ENCODE assay signal across 8 cellular contexts in genomic region chr17:61551255-61551742, GRCh38. TPM values are rescaled to one million over a fixed set of nuclear protein-coding genes. Genes with fewer than 3 reads are reported as not detected.
DNase-seq lines count a peak whose midpoint lies in the region; ATAC-seq, FAIRE-seq and TF ChIP-seq lines count a peak whose summit lies in the region.

No MANE protein-coding gene starts in this region.

- no peaks in the 10 kb centered on the region for H3K9me3 Mint-ChIP-seq in neural crest cell

- DNase-seq in AG09309 (ENCODE audit: low read depth), result no peak
- no peak for DNase-seq in GM19239 (ENCODE audit: insufficient read length, low spot score)
- DNase-seq in NCI-H526 treated with DMSO at 0.1 percent for 48 hours (lab: John Stamatoyannopoulos, UW), result peak; percentile 23
- DNase-seq in dorsolateral prefrontal cortex, result no peak
- DNase-seq in neural crest cell (ENCODE audit: low read depth, low spot score), result no peak
- DNase-seq in amniotic stem cell (lab: John Stamatoyannopoulos, UW), result no peak
- no peak for DNase-seq in activated CD4-positive, CD25-positive, alpha-beta regulatory T cell (lab: John Stamatoyannopoulos, UW)

- peaks cover 3% of the 10 kb centered on the region for H3K36me3 Mint-ChIP-seq in neural crest cell (ENCODE audit: low read depth)

- H3K27ac Mint-ChIP-seq in neural crest cell (ENCODE audit: unreplicated experiment), result no peak overlapping the region

- H3K4me3 Mint-ChIP-seq in neural crest cell, result no peak overlapping the region

- ATAC-seq in GM19467 (IDR thresholded peaks at IDR 0.05; ENCODE audit: unreplicated experiment), result no peak

- H3K4me3 ChIP-seq in AG09309 (ENCODE audit: control insufficient read depth, low read depth, low read length) (no peak overlapping the region), dorsolateral prefrontal cortex (no peak overlapping the region)

- TF ChIP-seq CTCF in AG09309 (IDR thresholded peaks at IDR 0.05; ENCODE audit: control insufficient read depth, insufficient read depth, low read depth, low read length, missing control alignments) (peak; percentile 68), dorsolateral prefrontal cortex (IDR thresholded peaks at IDR 0.05 in 54 of 56, conservative IDR thresholded peaks at IDR 0.05 in 2 of 56; ENCODE audit: low read depth in 1 of 56, partially characterized antibody in 56 of 56) (peak; percentile 30 to 81 (median 62)), neural crest cell (conservative IDR thresholded peaks at IDR 0.05) (peak; percentile 82)

- H3K27me3 ChIP-seq in dorsolateral prefrontal cortex, result peaks cover 0 to 33% (median 4%) of the 10 kb centered on the region in 45 donors

- intact Hi-C loops in dorsolateral prefrontal cortex (cut with DNase I), result loop anchor here (2.0 kb wide), 2 partner anchors 134 to 138 kb away; no protein-coding TSS in a partner anchor

- H3K4me1 Mint-ChIP-seq in neural crest cell, result no peaks in the 10 kb centered on the region

- peaks cover 4% of the 10 kb centered on the region for H3K27me3 Mint-ChIP-seq in neural crest cell (ENCODE audit: low read depth)

- peak; percentile 67 for FAIRE-seq in GM19239 (lab: Jason Lieb, UNC)

- H3K27ac ChIP-seq in dorsolateral prefrontal cortex, result no peak overlapping the region

RNA-seq across cellular contexts. Expression of gene NACA2, which starts 39.7 kb away (rescaled TPM):
- under 1 TPM in 1 of 120 experiments, not detected in 119; 0.79 TPM for total RNA-seq in dorsolateral prefrontal cortex
- not detected in 2 replicates for total RNA-seq in neural crest cell
